ENCODE assay signal across 8 cellular contexts in genomic region chr19:16771618-16772017, GRCh38. TPM values are rescaled to one million over a fixed set of nuclear protein-coding genes. Genes with fewer than 3 reads are reported as not detected.
DNase-seq lines count a peak whose midpoint lies in the region; ATAC-seq and TF ChIP-seq lines count a peak whose summit lies in the region.

No MANE protein-coding gene starts in this region.

- no peak overlapping the region for H3K4me3 Mint-ChIP-seq in T-helper 2 cell treated with Interferon-gamma antibody and Interleukin-4, amounts not matched to agents 5 μg/mL and 100 μg/mL, for 36 hours

- peak; percentile 87 for ATAC-seq in left ventricle myocardium superior
- no peak for ATAC-seq in HG03342 (IDR thresholded peaks at IDR 0.05; ENCODE audit: unreplicated experiment)

- no peaks in the 10 kb centered on the region for H3K36me3 Mint-ChIP-seq in T-helper 2 cell treated with Interferon-gamma antibody and Interleukin-4, amounts not matched to agents 5 μg/mL and 100 μg/mL, for 36 hours (ENCODE audit: low read depth)

- H3K4me3 ChIP-seq in GM12865 (ENCODE audit: low read depth, low read length) (no peak overlapping the region), retinal pigment epithelial cell (ENCODE audit: low read length) (no peak overlapping the region)

- TF ChIP-seq CTCF in GM12865 (IDR thresholded peaks at IDR 0.05; ENCODE audit: insufficient read depth, low read depth, low read length, missing control alignments) (peak; percentile 66), retinal pigment epithelial cell (conservative IDR thresholded peaks at IDR 0.05; ENCODE audit: low read depth, low read length) (peak; percentile 84)

- peaks cover 16% of the 10 kb centered on the region for H3K9me3 Mint-ChIP-seq in T-helper 2 cell treated with Interferon-gamma antibody and Interleukin-4, amounts not matched to agents 5 μg/mL and 100 μg/mL, for 36 hours

- no peak overlapping the region for H3K27ac Mint-ChIP-seq in T-helper 2 cell treated with Interferon-gamma antibody and Interleukin-4, amounts not matched to agents 5 μg/mL and 100 μg/mL, for 36 hours

- peaks cover 1% of the 10 kb centered on the region for H3K27me3 Mint-ChIP-seq in T-helper 2 cell treated with Interferon-gamma antibody and Interleukin-4, amounts not matched to agents 5 μg/mL and 100 μg/mL, for 36 hours (ENCODE audit: low read depth)

- H3K4me1 Mint-ChIP-seq in T-helper 2 cell treated with Interferon-gamma antibody and Interleukin-4, amounts not matched to agents 5 μg/mL and 100 μg/mL, for 36 hours (ENCODE audit: low read depth), result no peaks in the 10 kb centered on the region

- peak; percentile 86 for DNase-seq in GM12865 (ENCODE audit: low read depth)
- DNase-seq in NCI-H187 (lab: John Stamatoyannopoulos, UW), result peak; percentile 23 to 44
- peak; percentile 55 for DNase-seq in T-helper 2 cell treated with Interferon-gamma antibody and Interleukin-4, amounts not matched to agents 5 μg/mL and 100 μg/mL, for 36 hours (ENCODE audit: low spot score)
- DNase-seq in amygdala (lab: John Stamatoyannopoulos, UW), result peak in 42 of 56 donors; percentile 1 to 85 (median 24)
- DNase-seq in left ventricle myocardium superior, result peak; percentile 73
- DNase-seq in retinal pigment epithelial cell (ENCODE audit: low read depth), result peak; percentile 35
- DNase-seq in cerebellar nuclear complex (lab: John Stamatoyannopoulos, UW), result no peak

- intact Hi-C loops in left ventricle myocardium superior (cut with micrococcal nuclease), result loop anchor here (5.0 kb wide), 1 partner anchor 281 kb away; no protein-coding TSS in a partner anchor

RNA-seq across cellular contexts. Expression of gene NWD1, which starts 52.0 kb away (rescaled TPM):
- not detected for total RNA-seq in left ventricle myocardium superior

RNA-seq across cellular contexts. Expression of gene SIN3B, which starts 57.6 kb away (rescaled TPM):
- total RNA-seq in left ventricle myocardium superior, result 26.0 TPM

Comparison
In these comparisons a context has a peak if more than half of its experiments do, and no peak if none do; other contexts are left out.
1. DNase-seq: peak in GM12865 (single experiment), NCI-H187 (2 of 2), T-helper 2 cell treated with Interferon-gamma antibody and Interleukin-4, amounts not matched to agents 5 μg/mL and 100 μg/mL, for 36 hours (single experiment), amygdala (42 of 56), left ventricle myocardium superior (single experiment) and retinal pigment epithelial cell (single experiment); none in cerebellar nuclear complex (0 of 2).